ENCODE assay signal across 8 cellular contexts in the genomic region with DNA sequence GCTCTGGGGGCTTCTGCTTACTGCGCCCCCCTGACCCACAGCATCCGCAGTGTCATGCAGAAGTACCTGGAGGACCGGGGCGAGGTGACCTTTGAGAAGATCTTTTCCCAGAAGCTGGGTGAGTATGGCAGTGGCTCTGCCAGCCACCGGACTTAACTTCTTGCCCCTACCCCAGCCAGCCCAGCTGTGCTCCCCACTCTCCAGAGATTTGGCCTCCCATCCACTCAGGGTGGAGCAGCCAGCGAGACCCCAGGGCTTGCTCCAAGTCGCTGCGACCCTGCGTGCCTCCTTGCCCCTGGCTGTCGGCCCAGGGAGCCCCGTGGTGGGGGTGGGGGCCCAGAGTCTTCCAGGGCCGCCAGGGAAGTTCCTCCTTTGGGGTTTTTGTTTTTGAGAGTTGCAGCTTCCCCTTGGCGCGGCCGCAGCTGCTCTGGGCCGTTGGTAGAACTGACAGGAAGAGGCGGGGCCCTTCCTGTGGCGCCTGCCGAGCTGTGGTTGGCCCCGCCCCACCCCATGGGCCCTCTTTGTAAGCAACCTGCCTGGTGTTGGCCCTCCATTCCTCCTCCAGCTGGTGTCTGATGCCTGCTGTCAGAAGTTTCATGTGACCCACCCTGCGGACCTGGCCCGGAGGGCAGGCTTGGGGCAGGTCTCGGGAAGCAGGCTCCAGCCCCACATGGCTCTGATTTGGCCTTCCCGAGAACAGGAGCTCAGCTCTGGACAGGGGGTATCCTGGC. TPM values are rescaled to one million over a fixed set of nuclear protein-coding genes. Genes with fewer than 3 reads are reported as not detected.
DNase-seq lines count a peak whose midpoint lies in the region; ATAC-seq and TF ChIP-seq lines count a peak whose summit lies in the region.

No MANE protein-coding gene starts in this region.

- H3K9me3 Mint-ChIP-seq in nephron progenitor cell, result no peaks in the 10 kb centered on the region

- peaks cover 7% of the 10 kb centered on the region for H3K36me3 Mint-ChIP-seq in nephron progenitor cell (ENCODE audit: low read depth)

- peaks cover 13 to 61% of the 10 kb centered on the region in 2 donors for H3K36me3 ChIP-seq in esophagus (ENCODE audit: control insufficient read depth in 2 of 2, insufficient read depth in 2 of 2, low read length in 1 of 2)

- TF ChIP-seq CTCF in nephron progenitor cell (IDR thresholded peaks at IDR 0.05), result no peak

- H3K9me3 ChIP-seq in esophagus (ENCODE audit: control insufficient read depth in 2 of 2, insufficient read depth in 1 of 2, low read depth in 1 of 2, low read length in 1 of 2), result no peaks in the 10 kb centered on the region

- DNase-seq in NCI-H82 (lab: John Stamatoyannopoulos, UW), result peak; percentile 65
- no peak for DNase-seq in NCI-H82 treated with DMSO at 0.1 percent for 48 hours (lab: John Stamatoyannopoulos, UW; ENCODE audit: unreplicated experiment)
- peak; percentile 98 to 99 for DNase-seq in NOMO-1 (lab: John Stamatoyannopoulos, UW; ENCODE audit: unreplicated experiment in 2 of 2)
- DNase-seq in activated CD8-positive, alpha-beta memory T cell treated with anti-CD3 and anti-CD28 coated beads, Interleukin-2, amount 50 U/mL, for 48 hours, result peak; percentile 91
- DNase-seq in nephron progenitor cell, result peak; percentile 55
- peak in 25 of 49 donors; percentile 28 to 78 (median 59) for DNase-seq in substantia nigra (lab: John Stamatoyannopoulos, UW)

- H3K4me1 Mint-ChIP-seq in nephron progenitor cell, result peaks cover 35% of the 10 kb centered on the region

- H3K4me3 ChIP-seq in esophagus (ENCODE audit: low read depth in 1 of 2, low read length in 2 of 2), result peak overlapping the region; percentile 12 to 30

- peaks cover 2% of the 10 kb centered on the region for H3K27me3 Mint-ChIP-seq in nephron progenitor cell (ENCODE audit: low read depth, poor library complexity)

- 13 to 26% methylated on average over 24 of the region's 24 CpGs for WGBS in esophagus, 2 donors

- H3K27me3 ChIP-seq in esophagus (ENCODE audit: control insufficient read depth in 1 of 2, insufficient read depth in 2 of 2, low read length in 2 of 2), result no peaks in the 10 kb centered on the region

- peak; percentile 68 for ATAC-seq in HG03064 (IDR thresholded peaks at IDR 0.05; ENCODE audit: low read depth, unreplicated experiment)

- H3K27ac Mint-ChIP-seq in nephron progenitor cell, result peak overlapping the region; percentile 51

- peak overlapping the region; percentile 34 for H3K4me3 Mint-ChIP-seq in nephron progenitor cell

- H3K27ac ChIP-seq in esophagus (ENCODE audit: low read depth in 2 of 2, low read length in 1 of 2) (peak overlapping the region; percentile 93 to 96), substantia nigra (ENCODE audit: low read depth, low read length, poor library complexity, severe bottlenecking) (peak overlapping the region; percentile 80)

- H3K4me1 ChIP-seq in esophagus (ENCODE audit: control insufficient read depth in 2 of 2, insufficient read depth in 2 of 2, low read length in 1 of 2), result peaks cover 18 to 48% of the 10 kb centered on the region in 2 donors

RNA-seq across cellular contexts. Expression of a gene that starts 11.1 kb away (rescaled TPM):
- 10 to 100 TPM; 62.4 to 74.2 TPM for polyA plus RNA-seq in esophagus

RNA-seq across cellular contexts. Expression of a gene that starts 11.7 kb away (rescaled TPM):
- 10 to 100 TPM; 36.8 to 87.3 TPM for polyA plus RNA-seq in esophagus

RNA-seq across cellular contexts. Expression of a gene that starts 25.9 kb away (rescaled TPM):
- polyA plus RNA-seq in esophagus, result 10 to 100 TPM; 38.6 to 55.6 TPM
